ENCODE assay signal across 2 cellular contexts in the genomic region with DNA sequence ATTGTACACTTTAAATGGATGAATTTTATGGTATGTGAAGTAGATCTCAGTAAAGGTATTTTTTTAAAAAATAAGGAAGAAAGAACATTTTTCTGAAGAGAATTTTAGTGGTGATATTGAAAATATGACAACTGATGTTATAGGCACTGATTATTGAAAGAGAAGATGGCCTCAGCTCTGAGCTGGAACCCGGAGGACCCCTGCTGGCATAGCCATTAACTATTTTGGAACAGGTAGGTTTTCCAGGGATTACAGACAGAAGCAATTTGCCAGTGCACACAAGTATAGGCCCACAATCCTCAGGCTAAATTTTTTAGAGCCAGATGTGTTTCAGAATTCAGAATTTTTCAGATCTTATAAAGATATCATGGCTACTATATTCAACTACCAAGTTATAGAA.
TF ChIP-seq lines count a peak whose summit lies in the region.

No MANE protein-coding gene starts in this region.

TF ChIP-seq in SK-N-SH, 30 proteins besides CTCF, POLR2A, EP300 and RAD21:
- TF ChIP-seq, protein P1, sequence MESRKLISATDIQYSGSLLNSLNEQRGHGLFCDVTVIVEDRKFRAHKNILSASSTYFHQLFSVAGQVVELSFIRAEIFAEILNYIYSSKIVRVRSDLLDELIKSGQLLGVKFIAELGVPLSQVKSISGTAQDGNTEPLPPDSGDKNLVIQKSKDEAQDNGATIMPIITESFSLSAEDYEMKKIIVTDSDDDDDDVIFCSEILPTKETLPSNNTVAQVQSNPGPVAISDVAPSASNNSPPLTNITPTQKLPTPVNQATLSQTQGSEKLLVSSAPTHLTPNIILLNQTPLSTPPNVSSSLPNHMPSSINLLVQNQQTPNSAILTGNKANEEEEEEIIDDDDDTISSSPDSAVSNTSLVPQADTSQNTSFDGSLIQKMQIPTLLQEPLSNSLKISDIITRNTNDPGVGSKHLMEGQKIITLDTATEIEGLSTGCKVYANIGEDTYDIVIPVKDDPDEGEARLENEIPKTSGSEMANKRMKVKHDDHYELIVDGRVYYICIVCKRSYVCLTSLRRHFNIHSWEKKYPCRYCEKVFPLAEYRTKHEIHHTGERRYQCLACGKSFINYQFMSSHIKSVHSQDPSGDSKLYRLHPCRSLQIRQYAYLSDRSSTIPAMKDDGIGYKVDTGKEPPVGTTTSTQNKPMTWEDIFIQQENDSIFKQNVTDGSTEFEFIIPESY (IDR thresholded peaks at IDR 0.05; ENCODE audit: borderline replicate concordance, low read depth), result no peak
- TF ChIP-seq FOSL2 (IDR thresholded peaks at IDR 0.05; ENCODE audit: borderline replicate concordance, low read depth) (no peak), RCOR1 (IDR thresholded peaks at IDR 0.05; ENCODE audit: low read length) (no peak), NFIC (IDR thresholded peaks at IDR 0.05; ENCODE audit: borderline replicate concordance) (no peak), GATA2 (CRISPR knock-in tag; IDR thresholded peaks at IDR 0.05) (no peak), FOXJ3 (CRISPR knock-in tag; IDR thresholded peaks at IDR 0.05) (no peak), CHD2 (IDR thresholded peaks at IDR 0.05; ENCODE audit: low read length, partially characterized antibody) (no peak), ELF1 (IDR thresholded peaks at IDR 0.05) (no peak), GABPA (IDR thresholded peaks at IDR 0.05; ENCODE audit: low read depth) (no peak)

TF ChIP-seq in SK-N-SH treated with all-trans-retinoic acid at 6 μM for 48 hours, 23 proteins besides CTCF, POLR2A, EP300 and RAD21 (continued from another document):
- TF ChIP-seq, protein P2, sequence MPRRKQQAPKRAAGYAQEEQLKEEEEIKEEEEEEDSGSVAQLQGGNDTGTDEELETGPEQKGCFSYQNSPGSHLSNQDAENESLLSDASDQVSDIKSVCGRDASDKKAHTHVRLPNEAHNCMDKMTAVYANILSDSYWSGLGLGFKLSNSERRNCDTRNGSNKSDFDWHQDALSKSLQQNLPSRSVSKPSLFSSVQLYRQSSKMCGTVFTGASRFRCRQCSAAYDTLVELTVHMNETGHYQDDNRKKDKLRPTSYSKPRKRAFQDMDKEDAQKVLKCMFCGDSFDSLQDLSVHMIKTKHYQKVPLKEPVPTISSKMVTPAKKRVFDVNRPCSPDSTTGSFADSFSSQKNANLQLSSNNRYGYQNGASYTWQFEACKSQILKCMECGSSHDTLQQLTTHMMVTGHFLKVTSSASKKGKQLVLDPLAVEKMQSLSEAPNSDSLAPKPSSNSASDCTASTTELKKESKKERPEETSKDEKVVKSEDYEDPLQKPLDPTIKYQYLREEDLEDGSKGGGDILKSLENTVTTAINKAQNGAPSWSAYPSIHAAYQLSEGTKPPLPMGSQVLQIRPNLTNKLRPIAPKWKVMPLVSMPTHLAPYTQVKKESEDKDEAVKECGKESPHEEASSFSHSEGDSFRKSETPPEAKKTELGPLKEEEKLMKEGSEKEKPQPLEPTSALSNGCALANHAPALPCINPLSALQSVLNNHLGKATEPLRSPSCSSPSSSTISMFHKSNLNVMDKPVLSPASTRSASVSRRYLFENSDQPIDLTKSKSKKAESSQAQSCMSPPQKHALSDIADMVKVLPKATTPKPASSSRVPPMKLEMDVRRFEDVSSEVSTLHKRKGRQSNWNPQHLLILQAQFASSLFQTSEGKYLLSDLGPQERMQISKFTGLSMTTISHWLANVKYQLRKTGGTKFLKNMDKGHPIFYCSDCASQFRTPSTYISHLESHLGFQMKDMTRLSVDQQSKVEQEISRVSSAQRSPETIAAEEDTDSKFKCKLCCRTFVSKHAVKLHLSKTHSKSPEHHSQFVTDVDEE (CRISPR knock-in tag; IDR thresholded peaks at IDR 0.05), result no peak
- TF ChIP-seq ESRRG (CRISPR knock-in tag; IDR thresholded peaks at IDR 0.05), result no peak
- TF ChIP-seq ZFP3 (CRISPR knock-in tag; IDR thresholded peaks at IDR 0.05), result no peak
- TF ChIP-seq GLIS3 (CRISPR knock-in tag; IDR thresholded peaks at IDR 0.05), result no peak
- TF ChIP-seq TCF4 (CRISPR knock-in tag; IDR thresholded peaks at IDR 0.05; ENCODE audit: borderline replicate concordance), result no peak
- TF ChIP-seq, protein P3, sequence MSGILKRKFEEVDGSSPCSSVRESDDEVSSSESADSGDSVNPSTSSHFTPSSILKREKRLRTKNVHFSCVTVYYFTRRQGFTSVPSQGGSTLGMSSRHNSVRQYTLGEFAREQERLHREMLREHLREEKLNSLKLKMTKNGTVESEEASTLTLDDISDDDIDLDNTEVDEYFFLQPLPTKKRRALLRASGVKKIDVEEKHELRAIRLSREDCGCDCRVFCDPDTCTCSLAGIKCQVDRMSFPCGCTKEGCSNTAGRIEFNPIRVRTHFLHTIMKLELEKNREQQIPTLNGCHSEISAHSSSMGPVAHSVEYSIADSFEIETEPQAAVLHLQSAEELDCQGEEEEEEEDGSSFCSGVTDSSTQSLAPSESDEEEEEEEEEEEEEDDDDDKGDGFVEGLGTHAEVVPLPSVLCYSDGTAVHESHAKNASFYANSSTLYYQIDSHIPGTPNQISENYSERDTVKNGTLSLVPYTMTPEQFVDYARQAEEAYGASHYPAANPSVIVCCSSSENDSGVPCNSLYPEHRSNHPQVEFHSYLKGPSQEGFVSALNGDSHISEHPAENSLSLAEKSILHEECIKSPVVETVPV (CRISPR knock-in tag; IDR thresholded peaks at IDR 0.05), result no peak
- TF ChIP-seq, protein P4, sequence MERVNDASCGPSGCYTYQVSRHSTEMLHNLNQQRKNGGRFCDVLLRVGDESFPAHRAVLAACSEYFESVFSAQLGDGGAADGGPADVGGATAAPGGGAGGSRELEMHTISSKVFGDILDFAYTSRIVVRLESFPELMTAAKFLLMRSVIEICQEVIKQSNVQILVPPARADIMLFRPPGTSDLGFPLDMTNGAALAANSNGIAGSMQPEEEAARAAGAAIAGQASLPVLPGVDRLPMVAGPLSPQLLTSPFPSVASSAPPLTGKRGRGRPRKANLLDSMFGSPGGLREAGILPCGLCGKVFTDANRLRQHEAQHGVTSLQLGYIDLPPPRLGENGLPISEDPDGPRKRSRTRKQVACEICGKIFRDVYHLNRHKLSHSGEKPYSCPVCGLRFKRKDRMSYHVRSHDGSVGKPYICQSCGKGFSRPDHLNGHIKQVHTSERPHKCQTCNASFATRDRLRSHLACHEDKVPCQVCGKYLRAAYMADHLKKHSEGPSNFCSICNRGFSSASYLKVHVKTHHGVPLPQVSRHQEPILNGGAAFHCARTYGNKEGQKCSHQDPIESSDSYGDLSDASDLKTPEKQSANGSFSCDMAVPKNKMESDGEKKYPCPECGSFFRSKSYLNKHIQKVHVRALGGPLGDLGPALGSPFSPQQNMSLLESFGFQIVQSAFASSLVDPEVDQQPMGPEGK (CRISPR knock-in tag; IDR thresholded peaks at IDR 0.05; ENCODE audit: borderline replicate concordance), result no peak
- no peak for TF ChIP-seq SNAI2 (CRISPR knock-in tag; IDR thresholded peaks at IDR 0.05)
- no peak for TF ChIP-seq ARNTL (CRISPR knock-in tag; IDR thresholded peaks at IDR 0.05; ENCODE audit: borderline replicate concordance, low read depth)
- TF ChIP-seq ZFP30 (CRISPR knock-in tag; IDR thresholded peaks at IDR 0.05), result no peak
- TF ChIP-seq, protein P5, sequence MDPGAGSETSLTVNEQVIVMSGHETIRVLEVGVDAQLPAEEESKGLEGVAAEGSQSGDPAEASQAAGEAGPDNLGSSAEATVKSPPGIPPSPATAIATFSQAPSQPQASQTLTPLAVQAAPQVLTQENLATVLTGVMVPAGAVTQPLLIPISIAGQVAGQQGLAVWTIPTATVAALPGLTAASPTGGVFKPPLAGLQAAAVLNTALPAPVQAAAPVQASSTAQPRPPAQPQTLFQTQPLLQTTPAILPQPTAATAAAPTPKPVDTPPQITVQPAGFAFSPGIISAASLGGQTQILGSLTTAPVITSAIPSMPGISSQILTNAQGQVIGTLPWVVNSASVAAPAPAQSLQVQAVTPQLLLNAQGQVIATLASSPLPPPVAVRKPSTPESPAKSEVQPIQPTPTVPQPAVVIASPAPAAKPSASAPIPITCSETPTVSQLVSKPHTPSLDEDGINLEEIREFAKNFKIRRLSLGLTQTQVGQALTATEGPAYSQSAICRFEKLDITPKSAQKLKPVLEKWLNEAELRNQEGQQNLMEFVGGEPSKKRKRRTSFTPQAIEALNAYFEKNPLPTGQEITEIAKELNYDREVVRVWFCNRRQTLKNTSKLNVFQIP (CRISPR knock-in tag; IDR thresholded peaks at IDR 0.05; ENCODE audit: borderline replicate concordance, low read depth), result no peak
- TF ChIP-seq RARB (CRISPR knock-in tag; IDR thresholded peaks at IDR 0.05), result no peak
- TF ChIP-seq ZC3H10 (CRISPR knock-in tag; IDR thresholded peaks at IDR 0.05), result no peak
- TF ChIP-seq ZNF565 (CRISPR knock-in tag; conservative IDR thresholded peaks at IDR 0.05; ENCODE audit: low read depth), result no peak
- TF ChIP-seq BACH2 (CRISPR knock-in tag; IDR thresholded peaks at IDR 0.05; ENCODE audit: borderline replicate concordance), result no peak
- TF ChIP-seq ZNF8 (CRISPR knock-in tag; IDR thresholded peaks at IDR 0.05), result no peak
- TF ChIP-seq, protein P6, sequence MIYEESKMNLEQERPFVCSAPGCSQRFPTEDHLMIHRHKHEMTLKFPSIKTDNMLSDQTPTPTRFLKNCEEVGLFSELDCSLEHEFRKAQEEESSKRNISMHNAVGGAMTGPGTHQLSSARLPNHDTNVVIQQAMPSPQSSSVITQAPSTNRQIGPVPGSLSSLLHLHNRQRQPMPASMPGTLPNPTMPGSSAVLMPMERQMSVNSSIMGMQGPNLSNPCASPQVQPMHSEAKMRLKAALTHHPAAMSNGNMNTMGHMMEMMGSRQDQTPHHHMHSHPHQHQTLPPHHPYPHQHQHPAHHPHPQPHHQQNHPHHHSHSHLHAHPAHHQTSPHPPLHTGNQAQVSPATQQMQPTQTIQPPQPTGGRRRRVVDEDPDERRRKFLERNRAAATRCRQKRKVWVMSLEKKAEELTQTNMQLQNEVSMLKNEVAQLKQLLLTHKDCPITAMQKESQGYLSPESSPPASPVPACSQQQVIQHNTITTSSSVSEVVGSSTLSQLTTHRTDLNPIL (CRISPR knock-in tag; IDR thresholded peaks at IDR 0.05; ENCODE audit: low read depth), result no peak
TF ChIP-seq in SK-N-SH treated with all-trans-retinoic acid at 6 μM for 48 hours: peak in this region for 0.
